In genomic region chr9:20032413-20033006, GRCh38 we compare ENCODE assay signal across 18 cellular contexts.
"Had no signal": no experiment of that assay in that cellular context is flagged by ENCODE, and none has a peak within 500 bp of the region (broad histone marks: within the 10 kb centered on the region; RNA-seq: fewer than 3 reads in every experiment).

No MANE protein-coding gene starts in this region.

- H3K27me3 ChIP-seq: hepatocyte, right lobe of liver, testis had no signal

- H3K27ac ChIP-seq: hepatocyte, right lobe of liver, testis had no signal

- H3K79me2 ChIP-seq: hepatocyte had no signal

- H2AFZ ChIP-seq: hepatocyte had no signal

- DNase-seq: activated CD4-positive, alpha-beta T cell treated with anti-CD3 and anti-CD28 coated beads, Interleukin-2, amount 10 ng/mL, durations not matched to agents 7 days and 5 days; activated CD4-positive, CD25-positive, alpha-beta regulatory T cell; activated naive CD4-positive, alpha-beta T cell treated with anti-CD3 and anti-CD28 coated beads for 36 hours; activated T-cell treated with anti-CD3 and anti-CD28 coated beads for 4 hours; central memory CD4-positive, alpha-beta T cell; cortex of kidney; mucosa of descending colon; naive thymus-derived CD8-positive, alpha-beta T cell; nucleus accumbens; right lobe of liver; stimulated activated CD4-positive, alpha-beta T cell treated with anti-CD3 and anti-CD28 coated beads, Interleukin-12 subunit alpha, Interleukin-12 subunit beta, amount 100 ng/mL, for 4 hours; stimulated activated naive CD8-positive, alpha-beta T cell treated with anti-CD3 and anti-CD28 coated beads, Interleukin-15, Interleukin-2, amounts not matched to agents 100 U/mL and 50 U/mL, for 24 hours; T-helper 17 cell; testis had no signal

- H3K4me3 ChIP-seq: hepatocyte, lung, mucosa of descending colon, right lobe of liver, testis had no signal

- H3K4me1 ChIP-seq: right lobe of liver, testis had no signal

- H3K4me2 ChIP-seq: hepatocyte had no signal

- H3K9me3 ChIP-seq: mucosa of descending colon, right lobe of liver, testis had no signal

- ATAC-seq: activated T-helper 17 cell treated with anti-CD3 and anti-CD28 coated beads, Interleukin-2, amount 50 U/mL, for 72 hours; esophagus mucosa; mucosa of descending colon; naive thymus-derived CD8-positive, alpha-beta T cell; right lobe of liver; stimulated activated naive CD8-positive, alpha-beta T cell treated with anti-CD3 and anti-CD28 coated beads, Interleukin-15, Interleukin-2, amounts not matched to agents 100 U/mL and 50 U/mL, for 24 hours; T-helper 17 cell had no signal

- H3K36me3 ChIP-seq: right lobe of liver had no signal
